29 cellular contexts compared by ENCODE assay signal in genomic region chr5:108562205-108562454, GRCh38.
"Had no signal": no experiment of that assay in that cellular context is flagged by ENCODE, and none has a peak within 500 bp of the region (broad histone marks: within the 10 kb centered on the region; RNA-seq: fewer than 3 reads in every experiment).

No MANE protein-coding gene starts in this region.

- H3K36me3 ChIP-seq: breast epithelium, SJCRH30, WERI-Rb-1 had no signal

- H3K4me1 ChIP-seq: body of pancreas, breast epithelium, SJCRH30 had no signal

- H3K27ac ChIP-seq: body of pancreas, SJCRH30, SK-N-MC, WERI-Rb-1 had no signal

- DNase-seq: activated CD4-positive, alpha-beta T cell treated with anti-CD3 and anti-CD28 coated beads, Interleukin-2, amount 10 ng/mL, durations not matched to agents 24 days and 14 days; activated CD4-positive, alpha-beta T cell treated with anti-CD3 and anti-CD28 coated beads, Interleukin-2, amount 50 U/mL, for 4 hours; activated CD8-positive, alpha-beta T cell treated with anti-CD3 and anti-CD28 coated beads for 36 hours; activated effector memory CD4-positive, alpha-beta T cell treated with anti-CD3 and anti-CD28 coated beads, Interleukin-2, amount 50 U/mL, for 16 hours; activated naive CD4-positive, alpha-beta T cell; activated naive CD4-positive, alpha-beta T cell treated with anti-CD3 and anti-CD28 coated beads, Interleukin-2, amount 50 U/mL, for 16 hours; activated naive CD8-positive, alpha-beta T cell treated with anti-CD3 and anti-CD28 coated beads for 36 hours; activated T-cell treated with anti-CD3 and anti-CD28 coated beads, Interleukin-2, amount 50 U/mL, for 1 hour; activated T-cell treated with anti-CD3 and anti-CD28 coated beads, Interleukin-2, amount 50 U/mL, for 72 hours; amygdala; body of pancreas; caudate nucleus; NCI-H1105; NCI-H1417 treated with DMSO at 0.1 percent for 48 hours; NCI-H187 treated with DMSO at 0.1 percent for 48 hours; NCI-H2081 treated with DMSO at 0.1 percent for 48 hours; NCI-H226; NCI-H446 treated with DMSO at 0.1 percent for 48 hours; NCI-H524; NCI-H69; NCI-H82; SHP77; SJCRH30; T1000; WERI-Rb-1 had no signal

- ATAC-seq: activated CD8-positive, alpha-beta T cell treated with anti-CD3 and anti-CD28 coated beads for 36 hours; activated T-cell treated with anti-CD3 and anti-CD28 coated beads, Interleukin-2, amount 50 U/mL, for 72 hours; activated T-helper 17 cell treated with anti-CD3 and anti-CD28 coated beads, Interleukin-2, amount 50 U/mL, for 72 hours; body of pancreas; Panc1 had no signal

- H3K27me3 ChIP-seq: body of pancreas, breast epithelium, SJCRH30 had no signal

- H3K9me3 ChIP-seq: body of pancreas, breast epithelium, SJCRH30 had no signal

- H3K4me3 ChIP-seq: body of pancreas, breast epithelium, SJCRH30, SK-N-MC had no signal
